22 cellular contexts compared by ENCODE assay signal in genomic region chr5:153404747-153405146, GRCh38.
A peak's percentile ranks its signal among the peaks of the same experiment; 100 is the strongest.
DNase-seq lines count a peak whose midpoint lies in the region; ATAC-seq, FAIRE-seq and TF ChIP-seq lines count a peak whose summit lies in the region.
"Had no signal": no experiment of that assay in that cellular context is flagged by ENCODE, and none has a peak within 500 bp of the region (broad histone marks: within the 10 kb centered on the region; RNA-seq: fewer than 3 reads in every experiment).

No MANE protein-coding gene starts in this region.

- no peak overlapping the region for H3K18ac ChIP-seq in H1 (ENCODE audit: extremely low read depth, low read length)

- no peak overlapping the region for H2AK5ac ChIP-seq in H1 (ENCODE audit: low read depth, low read length)

- TF ChIP-seq CTCF in cardiac muscle cell (IDR thresholded peaks at IDR 0.05; ENCODE audit: low read depth, low read length), result no peak
- no peak for TF ChIP-seq CTCF in right atrium auricular region (IDR thresholded peaks at IDR 0.05)
- TF ChIP-seq CTCF in H1 (IDR thresholded peaks at IDR 0.05; ENCODE audit: control extremely low read depth in 1 of 3, insufficient read depth in 1 of 3, low read depth in 1 of 3, low read length in 3 of 3), result peak; percentile 1 to 29 (median 17)
- TF ChIP-seq CTCF in nephron progenitor cell (IDR thresholded peaks at IDR 0.05), result no peak

- H2BK120ac ChIP-seq in H1 (replicated peaks; ENCODE audit: low read depth, low read length), result no peak overlapping the region

- peak overlapping the region; percentile 57 for H3K27ac ChIP-seq in cardiac muscle cell
- no peak overlapping the region for H3K27ac ChIP-seq in right atrium auricular region
- H3K27ac ChIP-seq in H1 (ENCODE audit: low read depth, low read length), result no peak overlapping the region
- H3K27ac ChIP-seq: KMS-11 had no signal

- H3K9me3 Mint-ChIP-seq in nephron progenitor cell (no peaks in the 10 kb centered on the region), T-cell (peaks cover 0 to 9% (median 0%) of the 10 kb centered on the region in 3 donors)

- H2BK20ac ChIP-seq in H1 (ENCODE audit: low read length), result no peak overlapping the region

- H3K4me1 Mint-ChIP-seq in nephron progenitor cell (peaks cover 11% of the 10 kb centered on the region), T-cell (no peaks in the 10 kb centered on the region)
- H3K4me1 Mint-ChIP-seq: CD4-positive, CD25-positive, alpha-beta regulatory T cell had no signal

- H3K4me1 ChIP-seq in cardiac muscle cell (ENCODE audit: low read depth) (peaks cover 18% of the 10 kb centered on the region), right atrium auricular region (no peaks in the 10 kb centered on the region), H1 (replicated peaks in 1 of 4; ENCODE audit: control insufficient read depth in 3 of 4, insufficient read depth in 4 of 4, low read length in 3 of 4) (peaks cover 0 to 5% (median 3%) of the 10 kb centered on the region in 4 experiments; a peak in 3 of 7 replicates)
- H3K4me1 ChIP-seq: BE2C had no signal

- no peak overlapping the region for H4K8ac ChIP-seq in H1 (ENCODE audit: extremely low read depth, insufficient read depth, low read length)

- H3K4me3 Mint-ChIP-seq in nephron progenitor cell (no peak overlapping the region), T-cell (no peak overlapping the region)
- H3K4me3 Mint-ChIP-seq: CD4-positive, CD25-positive, alpha-beta regulatory T cell had no signal

- no peak for TF ChIP-seq POLR2A in H1 (IDR thresholded peaks at IDR 0.05; ENCODE audit: control extremely low read depth in 1 of 2, low read depth in 2 of 2, low read length in 2 of 2)

- DNase-seq in cardiac muscle cell (ENCODE audit: low read depth in 1 of 2, low spot score in 1 of 2) (peak in 1 of 2 donors; percentile 73), right atrium auricular region (ENCODE audit: low spot score) (no peak), H1 (ENCODE audit: low read depth in 1 of 2, low spot score in 2 of 2) (no peak), nephron progenitor cell (peak; percentile 10), NCI-H748 treated with DMSO at 0.1 percent for 48 hours (lab: John Stamatoyannopoulos, UW) (no peak), NCI-H526 treated with DMSO at 0.1 percent for 48 hours (lab: John Stamatoyannopoulos, UW) (no peak), T-cell (no peak), HuH-7.5 (ENCODE audit: low spot score) (no peak)
- DNase-seq: 8988T; BE2C; CD4-positive, CD25-positive, alpha-beta regulatory T cell; COR-L47; GDM1; GOT3; MV-4-11; NCI-H1417 treated with DMSO at 0.1 percent for 48 hours; NCI-H187 treated with DMSO at 0.1 percent for 48 hours; NCI-H774; SHP77 treated with DMSO at 0.1 percent for 48 hours; SK-N-SH had no signal

- no peaks in the 10 kb centered on the region for H3K36me3 Mint-ChIP-seq in nephron progenitor cell (ENCODE audit: low read depth)
- H3K36me3 Mint-ChIP-seq in T-cell, result no peaks in the 10 kb centered on the region
- H3K36me3 Mint-ChIP-seq: CD4-positive, CD25-positive, alpha-beta regulatory T cell had no signal

- no peak overlapping the region for H3K4ac ChIP-seq in H1 (replicated peaks; ENCODE audit: insufficient read length, low read depth, low read length)

- peak; percentile 15 to 42; a peak in 2 of 4 replicates for TF ChIP-seq RAD21 in H1 (IDR thresholded peaks at IDR 0.05 in 1 of 2, conservative IDR thresholded peaks at IDR 0.05 in 1 of 2; ENCODE audit: low read depth in 2 of 2, low read length in 2 of 2)

- H3K9me3 ChIP-seq in cardiac muscle cell (ENCODE audit: low read depth) (no peaks in the 10 kb centered on the region), right atrium auricular region (no peaks in the 10 kb centered on the region), H1 (ENCODE audit: insufficient read depth in 2 of 2, low read depth in 1 of 2, low read length in 1 of 2) (no peaks in the 10 kb centered on the region)
- H3K9me3 ChIP-seq: BE2C, SK-N-SH had no signal

- H3K79me1 ChIP-seq in H1 (ENCODE audit: low read depth, low read length), result no peaks in the 10 kb centered on the region

- H3K27me3 Mint-ChIP-seq in nephron progenitor cell (ENCODE audit: low read depth, poor library complexity) (no peaks in the 10 kb centered on the region), T-cell (no peaks in the 10 kb centered on the region)
- H3K27me3 Mint-ChIP-seq: CD4-positive, CD25-positive, alpha-beta regulatory T cell had no signal

- H2BK15ac ChIP-seq in H1 (ENCODE audit: low read length), result no peak overlapping the region

- CTCF ChIA-PET in H1 (lab: Charles Lee; ENCODE audit: partially characterized antibody), result interaction anchor here (0.7 to 1.8 kb wide), 5 partner anchors 20 to 560 kb away, joined by 3 to 4 read pairs (median 3); no protein-coding TSS in a partner anchor
- CTCF ChIA-PET in T-cell (lab: Charles Lee), result no interaction called here

- H3K36me3 ChIP-seq in cardiac muscle cell (no peaks in the 10 kb centered on the region), right atrium auricular region (no peaks in the 10 kb centered on the region), H1 (ENCODE audit: control insufficient read depth in 2 of 4, insufficient read depth in 4 of 4, low read length in 3 of 4) (no peaks in the 10 kb centered on the region)
- H3K36me3 ChIP-seq: BE2C had no signal

- H3K4me3 ChIP-seq in cardiac muscle cell (no peak overlapping the region), right atrium auricular region (no peak overlapping the region), H1 (ENCODE audit: extremely low read depth in 1 of 4, insufficient read depth in 2 of 4, low read depth in 3 of 4, low read length in 4 of 4) (no peak overlapping the region)

- H3K4me2 ChIP-seq in H1 (ENCODE audit: insufficient read depth in 1 of 2, low read depth in 2 of 2, low read length in 2 of 2), result no peak overlapping the region
- H3K4me2 ChIP-seq: KMS-11, SK-N-SH had no signal

- H4K91ac ChIP-seq in H1 (replicated peaks; ENCODE audit: insufficient read length, low read length), result no peak overlapping the region

- no peaks in the 10 kb centered on the region for H3K79me2 ChIP-seq in H1 (ENCODE audit: control insufficient read depth in 1 of 2, insufficient read depth in 2 of 2, low read length in 2 of 2)

- H3K27ac Mint-ChIP-seq in nephron progenitor cell, result no peak overlapping the region
- no peak overlapping the region for H3K27ac Mint-ChIP-seq in T-cell
- H3K27ac Mint-ChIP-seq: CD4-positive, CD25-positive, alpha-beta regulatory T cell had no signal

- H3K23me2 ChIP-seq in H1 (ENCODE audit: low read depth, low read length), result no peaks in the 10 kb centered on the region

- no peaks in the 10 kb centered on the region for H4K20me1 ChIP-seq in H1 (replicated peaks in 1 of 2; ENCODE audit: control insufficient read depth in 1 of 2, insufficient read depth in 2 of 2, low read length in 2 of 2)

- H3K9ac ChIP-seq in H1 (replicated peaks in 1 of 4; ENCODE audit: extremely low read depth in 1 of 4, low read depth in 3 of 4, low read length in 3 of 4), result no peak overlapping the region
- H3K9ac ChIP-seq: KMS-11, SK-N-SH had no signal

- no peak overlapping the region for H4K5ac ChIP-seq in H1 (ENCODE audit: insufficient read length, low read depth, low read length)

- H2BK12ac ChIP-seq in H1 (ENCODE audit: low read depth, low read length), result no peak overlapping the region

- no peak for FAIRE-seq in H1 (lab: Jason Lieb, UNC)
- FAIRE-seq: HepG2 had no signal

- no peak for ATAC-seq in T-cell (replicated peaks in 1 of 4)
- ATAC-seq: HepG2 had no signal

- no peak overlapping the region for H2BK5ac ChIP-seq in H1 (ENCODE audit: low read depth, low read length)

- no peak overlapping the region; the same call in 1 of the 2 replicates for H2AFZ ChIP-seq in H1 (ENCODE audit: low read length)

- POLR2A ChIA-PET in H1 (lab: Charles Lee; ENCODE audit: partially characterized antibody), result interaction anchor here (1.0 kb wide), 1 partner anchor 10 kb away, joined by 3 read pairs; no protein-coding TSS in a partner anchor
- POLR2A ChIA-PET in T-cell (lab: Charles Lee), result no interaction called here

- H3K23ac ChIP-seq in H1 (ENCODE audit: insufficient read length), result no peak overlapping the region

- WGBS in H1 (ENCODE audit: extremely low coverage in 1 of 2, insufficient coverage in 1 of 2, insufficient read length in 1 of 2, insufficient replicate concordance in 2 of 2, low coverage in 1 of 2, low lambda C conversion rate in 2 of 2, missing lambda C conversion rate in 1 of 2), 2 experiments, result 81% methylated on average over 7 of the region's 7 CpGs; no CpG with 5 or more reads in 1 of the 2 experiments

- H3K14ac ChIP-seq in H1 (ENCODE audit: insufficient read length), result no peak overlapping the region

- H3K56ac ChIP-seq in H1 (replicated peaks; ENCODE audit: insufficient read length, low read depth, low read length), result no peak overlapping the region

- no peaks in the 10 kb centered on the region for H3K27me3 ChIP-seq in cardiac muscle cell
- H3K27me3 ChIP-seq in right atrium auricular region, result no peaks in the 10 kb centered on the region
- no peaks in the 10 kb centered on the region for H3K27me3 ChIP-seq in H1 (replicated peaks in 1 of 4; ENCODE audit: control insufficient read depth in 3 of 4, extremely low read depth in 1 of 4, insufficient read depth in 3 of 4, low read length in 3 of 4)
- H3K27me3 ChIP-seq: BE2C had no signal

- TF ChIP-seq EP300 in H1 (IDR thresholded peaks at IDR 0.05; ENCODE audit: borderline replicate concordance in 1 of 2, low read depth in 2 of 2, low read length in 2 of 2), result no peak

TF ChIP-seq in H1, 55 proteins besides CTCF, POLR2A, EP300 and RAD21:
- TF ChIP-seq ZNF274 (IDR thresholded peaks at IDR 0.05; ENCODE audit: borderline replicate concordance, extremely low read depth, low read length) (no peak), TEAD4 (IDR thresholded peaks at IDR 0.05; ENCODE audit: low read depth, low read length) (0 out of 2 replicates have a peak, but pooled peaks have one; percentile 12)

Comparison
In these comparisons a context has a peak if more than half of its experiments do, and no peak if none do; other contexts are left out.
1. CTCF ChIP-seq: peak in H1 (3 of 3); none in cardiac muscle cell (single experiment), right atrium auricular region (0 of 2) and nephron progenitor cell (single experiment).